Comparison of ENCODE assay signal across 27 cellular contexts in the genomic region with DNA sequence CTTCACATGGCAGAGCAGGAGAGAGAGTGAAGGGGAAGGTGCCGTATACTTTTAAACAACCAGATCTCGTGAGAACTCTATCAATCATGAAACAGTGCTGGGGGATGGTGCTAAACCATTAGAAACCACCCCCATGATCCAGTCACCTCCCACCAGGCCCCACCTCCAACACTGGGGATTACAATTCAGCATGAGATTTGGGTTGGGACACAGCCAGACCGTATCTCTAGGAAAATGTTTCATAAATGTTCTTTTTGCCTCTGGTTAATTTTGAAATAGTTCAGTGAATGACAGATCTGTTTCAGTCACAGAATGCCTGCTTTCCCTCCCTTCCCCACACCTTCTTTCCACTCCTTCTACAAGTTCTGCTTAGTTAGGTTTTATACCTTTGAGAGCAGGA. TPM values are rescaled to one million over a fixed set of nuclear protein-coding genes. Genes with fewer than 3 reads are reported as not detected.
A peak's percentile ranks its signal among the peaks of the same experiment; 100 is the strongest.
DNase-seq lines count a peak whose midpoint lies in the region; ATAC-seq and TF ChIP-seq lines count a peak whose summit lies in the region.
"Had no signal": no experiment of that assay in that cellular context is flagged by ENCODE, and none has a peak within 500 bp of the region (broad histone marks: within the 10 kb centered on the region; RNA-seq: fewer than 3 reads in every experiment).

No MANE protein-coding gene starts in this region.

- peaks cover 8% of the 10 kb centered on the region for H3K79me1 ChIP-seq in mesenchymal stem cell (replicated peaks; ENCODE audit: low read length, poor library complexity, severe bottlenecking)

- no peak overlapping the region for H3K4ac ChIP-seq in mesenchymal stem cell (ENCODE audit: low read depth in 1 of 2, low read length in 2 of 2)

- no peak overlapping the region for H2BK12ac ChIP-seq in mesenchymal stem cell (ENCODE audit: low read length in 2 of 2)

- H3K27ac ChIP-seq in brain microvascular endothelial cell (peak overlapping the region; percentile 23), mesenchymal stem cell (ENCODE audit: low read length, poor library complexity, severe bottlenecking) (no peak overlapping the region)
- H3K27ac ChIP-seq: A549, ascending aorta, ovary, suprapubic skin, upper lobe of right lung, VCaP had no signal

- H2BK120ac ChIP-seq in mesenchymal stem cell (ENCODE audit: low read depth, low read length): no peak overlapping the region

- no peak overlapping the region for H2BK15ac ChIP-seq in mesenchymal stem cell (ENCODE audit: low read depth, poor library complexity, severe bottlenecking)

- H3K27ac Mint-ChIP-seq in nephron progenitor cell: peak overlapping the region; percentile 53
- H3K27ac Mint-ChIP-seq: activated naive CD8-positive, alpha-beta T cell; activated T-helper 2 cell treated with anti-CD3 and anti-CD28 coated beads, Interferon-gamma antibody, Interleukin-2, Interleukin-4, amounts not matched to agents 10 μg/mL and 5 μg/mL and 100 μg/mL, durations not matched to agents 14 hours and 24 hours and 36 hours; natural killer cell treated with Interleukin-12 subunit alpha and Interleukin-12 subunit beta and Interleukin-15 and Interleukin-18, amount 100 ng/mL, for 72 hours had no signal

- no peak overlapping the region for H3K14ac ChIP-seq in mesenchymal stem cell (ENCODE audit: low read length in 2 of 2)

- no peaks in the 10 kb centered on the region for H3K4me1 ChIP-seq in mesenchymal stem cell (ENCODE audit: control insufficient read depth, insufficient read depth, low read depth, low read length)
- H3K4me1 ChIP-seq: A549 had no signal

- no peak overlapping the region for H3K18ac ChIP-seq in mesenchymal stem cell (ENCODE audit: low read depth in 1 of 2, low read length in 2 of 2)

- DNase-seq in left cardiac atrium: no peak
- no peak for DNase-seq in Right ventricle myocardium inferior (ENCODE audit: missing footprints)
- peak; percentile 9 for DNase-seq in brain microvascular endothelial cell
- no peak for DNase-seq in nephron progenitor cell
- DNase-seq in activated effector memory CD4-positive, alpha-beta T cell treated with Interleukin-2 at 50 U/mL for 16 hours: no peak
- DNase-seq in NCI-H1694 (lab: John Stamatoyannopoulos, UW): no peak
- no peak for DNase-seq in left lobe of liver (ENCODE audit: low spot score)
- DNase-seq in mesenchymal stem cell: no peak
- DNase-seq: activated CD4-positive, alpha-beta T cell treated with anti-CD3 and anti-CD28 coated beads for 4 hours; CD8-positive, alpha-beta memory T cell; central memory CD4-positive, alpha-beta T cell; NCI-H1092; NCI-H2171; retina; small intestine; T1000; upper lobe of right lung had no signal

- H2AK5ac ChIP-seq in mesenchymal stem cell (ENCODE audit: low read length, severe bottlenecking): no peak overlapping the region

- intact Hi-C loops in left cardiac atrium (cut with DNase I) (no loop called here), Right ventricle myocardium inferior (cut with DNase I) (no loop called here)

- in situ Hi-C loops in brain microvascular endothelial cell (cut with HindIII; ENCODE audit: low pct_ligation_motif_present, low sequenced_read_pairs): no loop called here

- H3K4me3 Mint-ChIP-seq in nephron progenitor cell: no peak overlapping the region
- H3K4me3 Mint-ChIP-seq: activated naive CD8-positive, alpha-beta T cell; CD8-positive, alpha-beta memory T cell; natural killer cell treated with Interleukin-12 subunit alpha and Interleukin-12 subunit beta and Interleukin-15 and Interleukin-18, amount 100 ng/mL, for 72 hours had no signal

- no peak overlapping the region for H2AFZ ChIP-seq in mesenchymal stem cell (ENCODE audit: low read depth, low read length)

- H3K4me3 ChIP-seq in brain microvascular endothelial cell (ENCODE audit: low read depth, low read length) (no peak overlapping the region), mesenchymal stem cell (ENCODE audit: insufficient read depth in 1 of 2, low read depth in 1 of 2, low read length in 2 of 2) (no peak overlapping the region)
- H3K4me3 ChIP-seq: A549, ascending aorta, GM12878, ovary, suprapubic skin, upper lobe of right lung had no signal

- no peaks in the 10 kb centered on the region for H3K9me3 ChIP-seq in mesenchymal stem cell (ENCODE audit: control insufficient read depth, low read length)
- H3K9me3 ChIP-seq: A549, ascending aorta, ovary, suprapubic skin, upper lobe of right lung had no signal

- H3K9me3 Mint-ChIP-seq in nephron progenitor cell: no peaks in the 10 kb centered on the region
- H3K9me3 Mint-ChIP-seq: activated T-helper 2 cell treated with anti-CD3 and anti-CD28 coated beads, Interferon-gamma antibody, Interleukin-2, Interleukin-4, amounts not matched to agents 10 μg/mL and 5 μg/mL and 100 μg/mL, durations not matched to agents 14 hours and 24 hours and 36 hours; CD8-positive, alpha-beta memory T cell; natural killer cell treated with Interleukin-12 subunit alpha and Interleukin-12 subunit beta and Interleukin-15 and Interleukin-18, amount 100 ng/mL, for 72 hours had no signal

- no peak overlapping the region for H4K91ac ChIP-seq in mesenchymal stem cell (ENCODE audit: low read length)

- H3K36me3 ChIP-seq in brain microvascular endothelial cell (replicated peaks): no peaks in the 10 kb centered on the region
- no peaks in the 10 kb centered on the region for H3K36me3 ChIP-seq in mesenchymal stem cell (ENCODE audit: control insufficient read depth in 1 of 2, insufficient read depth in 2 of 2, low read depth in 1 of 2, low read length in 2 of 2)
- H3K36me3 ChIP-seq: ascending aorta, ovary, suprapubic skin, upper lobe of right lung had no signal

- no peak overlapping the region for H3K9ac ChIP-seq in mesenchymal stem cell (ENCODE audit: low read length)

- no peak overlapping the region for H3K23ac ChIP-seq in mesenchymal stem cell (ENCODE audit: low read length in 2 of 2)

- no peaks in the 10 kb centered on the region for H3K27me3 ChIP-seq in brain microvascular endothelial cell (replicated peaks)
- no peaks in the 10 kb centered on the region for H3K27me3 ChIP-seq in mesenchymal stem cell (ENCODE audit: control insufficient read depth in 1 of 2, insufficient read depth in 1 of 2, low read length in 2 of 2)
- H3K27me3 ChIP-seq: ascending aorta, ovary, suprapubic skin, upper lobe of right lung had no signal

- no peaks in the 10 kb centered on the region for H3K36me3 Mint-ChIP-seq in nephron progenitor cell (ENCODE audit: low read depth)
- H3K36me3 Mint-ChIP-seq: CD8-positive, alpha-beta memory T cell; natural killer cell treated with Interleukin-12 subunit alpha and Interleukin-12 subunit beta and Interleukin-15 and Interleukin-18, amount 100 ng/mL, for 72 hours had no signal

- H3K4me1 Mint-ChIP-seq in nephron progenitor cell: peaks cover 36% of the 10 kb centered on the region

- TF ChIP-seq CTCF in brain microvascular endothelial cell (IDR thresholded peaks at IDR 0.05; ENCODE audit: low read depth, low read length, missing control alignments) (no peak), nephron progenitor cell (IDR thresholded peaks at IDR 0.05) (no peak)

- WGBS in mesenchymal stem cell: 100% methylated on average over 1 of the region's 3 CpGs

- ATAC-seq in left cardiac atrium (peak; percentile 12 to 53), Right ventricle myocardium inferior (no peak), left lobe of liver (no peak)
- ATAC-seq: esophagus mucosa, GM12878 had no signal

- no peak overlapping the region for H4K8ac ChIP-seq in mesenchymal stem cell (ENCODE audit: low read length)

- no peak overlapping the region for H2BK5ac ChIP-seq in mesenchymal stem cell (ENCODE audit: low read depth, low read length, poor library complexity, severe bottlenecking)

- H3K4me2 ChIP-seq in mesenchymal stem cell (ENCODE audit: low read length, poor library complexity, severe bottlenecking): no peak overlapping the region

- H3K27me3 Mint-ChIP-seq in nephron progenitor cell (ENCODE audit: low read depth, poor library complexity): no peaks in the 10 kb centered on the region
- H3K27me3 Mint-ChIP-seq: natural killer cell treated with Interleukin-12 subunit alpha and Interleukin-12 subunit beta and Interleukin-15 and Interleukin-18, amount 100 ng/mL, for 72 hours had no signal

RNA-seq across cellular contexts. Expression of a gene that starts 27.0 kb away (rescaled TPM):
- total RNA-seq in left cardiac atrium: 1 to 10 TPM; 3.0 to 3.7 TPM
- 3.2 TPM for total RNA-seq in Right ventricle myocardium inferior
- 1.1 TPM for total RNA-seq in left lobe of liver
- 4.6 TPM for polyA plus RNA-seq in mesenchymal stem cell (2013, experiment 1 of 2)
- 4.7 TPM for polyA plus RNA-seq in mesenchymal stem cell (2013, experiment 2 of 2)

Comparison
In these comparisons a context has a peak if more than half of its experiments do, and no peak if none do; other contexts are left out.
1. ATAC-seq: peak in left cardiac atrium (2 of 2); none in Right ventricle myocardium inferior (single experiment) and left lobe of liver (single experiment).